8 cellular contexts compared by ENCODE assay signal in the genomic region with DNA sequence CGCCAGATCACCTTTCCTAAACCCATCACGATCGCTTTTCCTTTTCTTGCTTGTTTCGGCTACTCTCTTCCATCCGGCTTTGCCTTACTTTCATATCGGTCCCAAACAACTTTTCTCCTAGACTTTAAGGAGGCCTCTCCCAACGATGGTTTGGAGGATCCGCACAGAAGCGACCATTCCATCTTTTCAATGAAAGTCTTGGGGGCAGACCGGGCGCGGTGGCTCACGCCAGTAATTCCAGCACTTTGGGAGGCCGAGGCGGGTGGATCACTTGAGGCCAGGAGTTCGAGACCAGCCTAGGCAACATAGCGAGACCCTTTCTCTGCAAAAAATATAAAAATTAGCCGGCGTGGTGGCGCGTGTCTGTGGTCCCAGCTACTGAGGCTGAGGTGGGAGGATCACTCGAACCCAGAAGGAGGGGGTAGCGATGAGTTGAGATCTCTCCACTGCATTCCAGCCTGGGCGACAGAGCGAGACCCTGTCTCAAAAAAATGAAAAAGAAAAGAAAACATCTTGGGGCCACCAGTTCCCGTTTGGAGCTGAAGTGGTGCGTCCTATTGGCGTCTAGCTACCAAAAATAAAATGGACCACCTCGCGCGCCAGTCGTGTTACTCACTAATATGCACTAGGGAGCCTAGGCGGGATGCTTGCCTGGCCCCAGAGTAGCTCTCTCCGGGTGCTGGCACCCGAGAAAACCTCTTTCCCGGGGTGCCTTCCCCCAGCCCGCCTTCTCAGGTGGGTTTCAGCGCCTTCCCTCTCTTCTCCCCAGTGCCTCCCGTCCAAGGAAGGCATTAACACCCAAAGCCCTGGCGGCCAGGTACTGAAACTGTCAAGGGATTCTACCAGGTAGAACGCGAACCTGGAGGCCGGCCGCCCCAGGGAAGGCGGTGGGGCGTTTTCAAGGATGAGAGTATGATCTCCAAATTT. TPM values are rescaled to one million over a fixed set of nuclear protein-coding genes. Genes with fewer than 3 reads are reported as not detected.
DNase-seq lines count a peak whose midpoint lies in the region; ATAC-seq and TF ChIP-seq lines count a peak whose summit lies in the region.

No MANE protein-coding gene starts in this region.

- H3K4me1 ChIP-seq in stomach smooth muscle (ENCODE audit: control insufficient read depth, insufficient read depth, low read length) = peaks cover 8% of the 10 kb centered on the region

- H3K4me2 ChIP-seq in neural cell (ENCODE audit: low read length) = peak overlapping the region; percentile 65

- H3K27me3 ChIP-seq in neural cell (ENCODE audit: insufficient read depth, low read depth, low read length) = peaks cover 17% of the 10 kb centered on the region
- no peaks in the 10 kb centered on the region for H3K27me3 ChIP-seq in stomach smooth muscle (ENCODE audit: control insufficient read depth in 1 of 2, insufficient read depth in 2 of 2, low read length in 2 of 2)

- H3K9ac ChIP-seq in neural cell (ENCODE audit: low read length) (peak overlapping the region; percentile 68), stomach smooth muscle (ENCODE audit: low read length in 2 of 2) (peak overlapping the region; percentile 80 to 82)

- H3F3A ChIP-seq in neural cell (ENCODE audit: insufficient read depth, low read length, poor library complexity, severe bottlenecking) = no peaks in the 10 kb centered on the region

- TF ChIP-seq RAD21 in neural cell (conservative IDR thresholded peaks at IDR 0.05) = no peak

- no peak for ATAC-seq in HG03108 (IDR thresholded peaks at IDR 0.05; ENCODE audit: unreplicated experiment)

- H3K27ac ChIP-seq in neural cell (ENCODE audit: low read length) = no peak overlapping the region
- H3K27ac ChIP-seq in stomach smooth muscle (ENCODE audit: low read length) = peak overlapping the region; percentile 79

- DNase-seq in ELF-1 (ENCODE audit: low read depth, low spot score) = peak; percentile 69
- peak; percentile 44 for DNase-seq in HCEC 1CT
- peak; percentile 40 for DNase-seq in NCI-H510A (lab: John Stamatoyannopoulos, UW)
- DNase-seq in activated T-cell treated with anti-CD3 and anti-CD28 coated beads for 1 hour (ENCODE audit: low read depth) = peak; percentile 39
- no peak for DNase-seq in epithelial cell of proximal tubule (ENCODE audit: low read depth)

- peak overlapping the region; percentile 57 for H2AFZ ChIP-seq in neural cell (ENCODE audit: low read depth, low read length)

- peak overlapping the region; percentile 95 for H3K4me3 ChIP-seq in epithelial cell of proximal tubule (ENCODE audit: low read depth, low read length)
- peak overlapping the region; percentile 97 for H3K4me3 ChIP-seq in neural cell (ENCODE audit: low read length)
- peak overlapping the region; percentile 93 to 98 for H3K4me3 ChIP-seq in stomach smooth muscle (ENCODE audit: low read length in 2 of 2)

- no peaks in the 10 kb centered on the region for H4K20me1 ChIP-seq in neural cell (ENCODE audit: insufficient read depth)

- H3K36me3 ChIP-seq in neural cell (ENCODE audit: insufficient read depth, low read length) (no peaks in the 10 kb centered on the region), stomach smooth muscle (ENCODE audit: control insufficient read depth in 2 of 2, insufficient read depth in 2 of 2, low read length in 2 of 2) (no peaks in the 10 kb centered on the region)

- TF ChIP-seq CTCF in epithelial cell of proximal tubule (conservative IDR thresholded peaks at IDR 0.05; ENCODE audit: low read depth, low read length) = peak; percentile 50
- peak; percentile 27 for TF ChIP-seq CTCF in neural cell (IDR thresholded peaks at IDR 0.05; ENCODE audit: poor library complexity, severe bottlenecking)

- H3K9me2 ChIP-seq in neural cell (ENCODE audit: insufficient read depth, low read length) = no peaks in the 10 kb centered on the region

- no peak for TF ChIP-seq EP300 in neural cell (conservative IDR thresholded peaks at IDR 0.05; ENCODE audit: poor library complexity, severe bottlenecking)

- H3K79me2 ChIP-seq in neural cell (replicated peaks; ENCODE audit: insufficient read depth, low read length) = peaks cover 25% of the 10 kb centered on the region

- H3K9me3 ChIP-seq in neural cell (ENCODE audit: low read length) (no peaks in the 10 kb centered on the region), stomach smooth muscle (ENCODE audit: control insufficient read depth in 2 of 2, low read length in 2 of 2) (no peaks in the 10 kb centered on the region)

TF ChIP-seq in neural cell, 6 proteins besides CTCF, POLR2A, EP300 and RAD21:
- TF ChIP-seq SMC3 (conservative IDR thresholded peaks at IDR 0.05; ENCODE audit: poor library complexity) = peak; percentile 9
- TF ChIP-seq POLR2AphosphoS5 (IDR thresholded peaks at IDR 0.05) = no peak

RNA-seq across cellular contexts. Expression of a gene that starts 0.8 kb away (rescaled TPM):
- 36.3 and 47.1 TPM in 2 replicates for total RNA-seq in epithelial cell of proximal tubule
- 7.7 and 8.5 TPM in 2 replicates for polyA plus RNA-seq in neural cell
- polyA minus RNA-seq in neural cell = 39.4 and 41.4 TPM in 2 replicates
